11 cellular contexts compared by ENCODE assay signal in the genomic region with DNA sequence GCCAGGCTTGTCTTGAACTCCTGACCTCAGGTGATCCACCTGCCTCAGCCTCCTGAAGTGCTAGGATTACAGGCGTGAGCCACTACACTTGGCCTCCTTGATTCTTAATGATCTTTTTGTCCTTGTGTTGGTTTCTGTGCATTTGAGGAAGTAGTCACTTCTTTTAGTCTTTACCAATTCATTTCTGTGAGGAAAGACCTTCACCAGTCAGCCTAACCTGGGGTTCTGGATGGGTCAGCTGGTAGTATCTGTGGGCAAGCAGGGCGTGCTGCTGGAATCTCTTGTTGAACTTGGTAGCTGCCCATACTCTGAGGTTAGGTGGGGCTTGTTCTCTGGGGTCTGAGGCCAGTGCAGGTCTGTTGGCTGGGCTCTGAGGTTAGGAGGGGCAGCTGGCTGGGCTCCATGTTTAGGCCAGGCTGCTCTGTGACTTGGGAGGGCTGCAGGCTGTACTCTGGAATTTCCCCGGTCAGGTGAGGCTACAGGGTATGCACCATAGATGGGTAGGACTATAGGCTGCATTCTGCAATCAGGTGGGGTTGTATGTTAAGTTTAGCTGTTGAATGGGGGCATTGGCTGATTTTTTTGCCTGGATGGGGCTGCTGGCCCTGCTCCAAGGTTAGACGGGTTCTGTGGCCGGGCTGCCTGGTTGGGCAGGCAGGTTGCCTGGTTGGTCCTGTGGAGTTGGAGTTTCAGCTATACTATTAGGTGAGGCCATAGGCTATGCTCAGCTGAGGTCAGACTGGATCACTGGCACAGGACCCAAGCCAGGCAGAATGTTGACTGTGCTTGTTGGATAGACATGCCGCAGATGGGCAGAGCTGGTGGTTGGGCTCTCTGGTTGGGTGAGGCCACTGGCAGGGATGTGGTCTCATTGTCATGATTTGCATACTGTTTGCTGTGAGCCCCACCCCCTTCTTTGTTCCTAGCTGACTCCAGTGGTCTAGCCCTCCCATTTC. TPM values are rescaled to one million over a fixed set of nuclear protein-coding genes. Genes with fewer than 3 reads are reported as not detected.
A peak's percentile ranks its signal among the peaks of the same experiment; 100 is the strongest.
DNase-seq lines count a peak whose midpoint lies in the region; ATAC-seq and TF ChIP-seq lines count a peak whose summit lies in the region.
"Had no signal": no experiment of that assay in that cellular context is flagged by ENCODE, and none has a peak within 500 bp of the region (broad histone marks: within the 10 kb centered on the region; RNA-seq: fewer than 3 reads in every experiment).

No MANE protein-coding gene starts in this region.

- DNase-seq in activated CD4-positive, alpha-beta T cell treated with anti-CD3 and anti-CD28 coated beads, Interleukin-2, amount 10 ng/mL, durations not matched to agents 24 days and 14 days = peak; percentile 50
- no peak for DNase-seq in activated CD4-positive, alpha-beta T cell treated with anti-CD3 and anti-CD28 coated beads, Interleukin-2, amount 50 U/mL, for 48 hours
- peak; percentile 8 for DNase-seq in NCI-H446 treated with DMSO at 0.1 percent for 48 hours (lab: John Stamatoyannopoulos, UW)
- no peak for DNase-seq in esophagus squamous epithelium (lab: John Stamatoyannopoulos, UW)
- peak; percentile 39 for DNase-seq in renal cortical epithelial cell (ENCODE audit: low read depth)
- DNase-seq in activated CD4-positive, alpha-beta memory T cell treated with anti-CD3 and anti-CD28 coated beads, Interleukin-2, amount 10 ng/mL, durations not matched to agents 7 days and 5 days = no peak
- DNase-seq in NCI-H2081 (lab: John Stamatoyannopoulos, UW) = no peak
- DNase-seq: kidney glomerular epithelial cell, NCI-H1436, sigmoid colon had no signal

- peak overlapping the region; percentile 28 to 82 (median 72) for H3K27ac ChIP-seq in esophagus squamous epithelium
- H3K27ac ChIP-seq: sigmoid colon had no signal

- CTCF ChIA-PET in activated CD4-positive, alpha-beta memory T cell treated with anti-CD3 and anti-CD28 coated beads, Interleukin-2, amount 10 ng/mL, durations not matched to agents 7 days and 5 days (lab: Charles Lee) = no interaction called here

- no peak for ATAC-seq in HG03139 (IDR thresholded peaks at IDR 0.05; ENCODE audit: unreplicated experiment)

- H3K27ac Mint-ChIP-seq in activated CD4-positive, alpha-beta T cell treated with anti-CD3 and anti-CD28 coated beads, Interleukin-2, amount 10 ng/mL, durations not matched to agents 24 days and 14 days = no peak overlapping the region
- no peak overlapping the region for H3K27ac Mint-ChIP-seq in activated CD4-positive, alpha-beta memory T cell treated with anti-CD3 and anti-CD28 coated beads, Interleukin-2, amount 10 ng/mL, durations not matched to agents 7 days and 5 days

- no peak overlapping the region for H3K4me3 Mint-ChIP-seq in activated CD4-positive, alpha-beta T cell treated with anti-CD3 and anti-CD28 coated beads, Interleukin-2, amount 10 ng/mL, durations not matched to agents 24 days and 14 days
- H3K4me3 Mint-ChIP-seq in activated CD4-positive, alpha-beta memory T cell treated with anti-CD3 and anti-CD28 coated beads, Interleukin-2, amount 10 ng/mL, durations not matched to agents 7 days and 5 days = no peak overlapping the region

- no peak for TF ChIP-seq CTCF in esophagus squamous epithelium (IDR thresholded peaks at IDR 0.05)

- peaks cover 9 to 63% (median 15%) of the 10 kb centered on the region in 3 donors for H3K4me1 ChIP-seq in esophagus squamous epithelium

- no peak overlapping the region for H3K4me3 ChIP-seq in esophagus squamous epithelium
- H3K4me3 ChIP-seq: sigmoid colon had no signal

- WGBS in esophagus squamous epithelium, 2 donors = 61 to 66% methylated on average over 3 to 4 of the region's 6 CpGs

- H3K9me3 ChIP-seq in esophagus squamous epithelium = no peaks in the 10 kb centered on the region
- H3K9me3 ChIP-seq: sigmoid colon had no signal

- no peaks in the 10 kb centered on the region for H3K9me3 Mint-ChIP-seq in activated CD4-positive, alpha-beta T cell treated with anti-CD3 and anti-CD28 coated beads, Interleukin-2, amount 10 ng/mL, durations not matched to agents 24 days and 14 days
- H3K9me3 Mint-ChIP-seq in activated CD4-positive, alpha-beta memory T cell treated with anti-CD3 and anti-CD28 coated beads, Interleukin-2, amount 10 ng/mL, durations not matched to agents 7 days and 5 days = no peaks in the 10 kb centered on the region

- peaks cover 21% of the 10 kb centered on the region for H3K4me1 Mint-ChIP-seq in activated CD4-positive, alpha-beta T cell treated with anti-CD3 and anti-CD28 coated beads, Interleukin-2, amount 10 ng/mL, durations not matched to agents 24 days and 14 days
- peaks cover 39% of the 10 kb centered on the region for H3K4me1 Mint-ChIP-seq in activated CD4-positive, alpha-beta memory T cell treated with anti-CD3 and anti-CD28 coated beads, Interleukin-2, amount 10 ng/mL, durations not matched to agents 7 days and 5 days

- no peaks in the 10 kb centered on the region for H3K27me3 ChIP-seq in esophagus squamous epithelium
- H3K27me3 ChIP-seq: sigmoid colon had no signal

- no peak for TF ChIP-seq POLR2A in esophagus squamous epithelium (IDR thresholded peaks at IDR 0.05)

- H3K27me3 Mint-ChIP-seq in activated CD4-positive, alpha-beta T cell treated with anti-CD3 and anti-CD28 coated beads, Interleukin-2, amount 10 ng/mL, durations not matched to agents 24 days and 14 days = no peaks in the 10 kb centered on the region
- H3K27me3 Mint-ChIP-seq in activated CD4-positive, alpha-beta memory T cell treated with anti-CD3 and anti-CD28 coated beads, Interleukin-2, amount 10 ng/mL, durations not matched to agents 7 days and 5 days = no peaks in the 10 kb centered on the region

- H3K36me3 Mint-ChIP-seq in activated CD4-positive, alpha-beta T cell treated with anti-CD3 and anti-CD28 coated beads, Interleukin-2, amount 10 ng/mL, durations not matched to agents 24 days and 14 days (ENCODE audit: low read depth) = peaks cover 27% of the 10 kb centered on the region
- H3K36me3 Mint-ChIP-seq in activated CD4-positive, alpha-beta memory T cell treated with anti-CD3 and anti-CD28 coated beads, Interleukin-2, amount 10 ng/mL, durations not matched to agents 7 days and 5 days (ENCODE audit: low read depth) = peaks cover 29% of the 10 kb centered on the region

- POLR2A ChIA-PET in activated CD4-positive, alpha-beta memory T cell treated with anti-CD3 and anti-CD28 coated beads, Interleukin-2, amount 10 ng/mL, durations not matched to agents 7 days and 5 days (lab: Charles Lee) = no interaction called here

- peaks cover 4 to 50% (median 7%) of the 10 kb centered on the region in 3 donors for H3K36me3 ChIP-seq in esophagus squamous epithelium

- intact Hi-C loops in activated CD4-positive, alpha-beta T cell treated with anti-CD3 and anti-CD28 coated beads, Interleukin-2, amount 10 ng/mL, durations not matched to agents 24 days and 14 days (cut with micrococcal nuclease) = no loop called here
- intact Hi-C loops in esophagus squamous epithelium (cut with DNase I) = no loop called here

RNA-seq across cellular contexts. Expression of gene UBAP1, which starts 19.2 kb away (rescaled TPM):
- 30.9 and 32.5 TPM in 2 replicates for total RNA-seq in activated CD4-positive, alpha-beta T cell treated with anti-CD3 and anti-CD28 coated beads, Interleukin-2, amount 10 ng/mL, durations not matched to agents 24 days and 14 days
- total RNA-seq in esophagus squamous epithelium (10 to 100 TPM; 35.8 to 63.4 (median 55.1) TPM), renal cortical epithelial cell (48.6 and 83.0 TPM in 2 replicates)
- total RNA-seq in activated CD4-positive, alpha-beta memory T cell treated with anti-CD3 and anti-CD28 coated beads, Interleukin-2, amount 10 ng/mL, durations not matched to agents 7 days and 5 days = 10 to 100 TPM; 35.6 to 39.1 TPM

Comparison
In these comparisons a context has a peak if more than half of its experiments do, and no peak if none do; other contexts are left out.
1. DNase-seq: peak in activated CD4-positive, alpha-beta T cell treated with anti-CD3 and anti-CD28 coated beads, Interleukin-2, amount 10 ng/mL, durations not matched to agents 24 days and 14 days (single experiment), NCI-H446 treated with DMSO at 0.1 percent for 48 hours (single experiment) and renal cortical epithelial cell (single experiment); none in activated CD4-positive, alpha-beta T cell treated with anti-CD3 and anti-CD28 coated beads, Interleukin-2, amount 50 U/mL, for 48 hours (0 of 2), esophagus squamous epithelium (single experiment), activated CD4-positive, alpha-beta memory T cell treated with anti-CD3 and anti-CD28 coated beads, Interleukin-2, amount 10 ng/mL, durations not matched to agents 7 days and 5 days (single experiment) and NCI-H2081 (0 of 2).